ENCODE assay signal across 15 cellular contexts in the genomic region with DNA sequence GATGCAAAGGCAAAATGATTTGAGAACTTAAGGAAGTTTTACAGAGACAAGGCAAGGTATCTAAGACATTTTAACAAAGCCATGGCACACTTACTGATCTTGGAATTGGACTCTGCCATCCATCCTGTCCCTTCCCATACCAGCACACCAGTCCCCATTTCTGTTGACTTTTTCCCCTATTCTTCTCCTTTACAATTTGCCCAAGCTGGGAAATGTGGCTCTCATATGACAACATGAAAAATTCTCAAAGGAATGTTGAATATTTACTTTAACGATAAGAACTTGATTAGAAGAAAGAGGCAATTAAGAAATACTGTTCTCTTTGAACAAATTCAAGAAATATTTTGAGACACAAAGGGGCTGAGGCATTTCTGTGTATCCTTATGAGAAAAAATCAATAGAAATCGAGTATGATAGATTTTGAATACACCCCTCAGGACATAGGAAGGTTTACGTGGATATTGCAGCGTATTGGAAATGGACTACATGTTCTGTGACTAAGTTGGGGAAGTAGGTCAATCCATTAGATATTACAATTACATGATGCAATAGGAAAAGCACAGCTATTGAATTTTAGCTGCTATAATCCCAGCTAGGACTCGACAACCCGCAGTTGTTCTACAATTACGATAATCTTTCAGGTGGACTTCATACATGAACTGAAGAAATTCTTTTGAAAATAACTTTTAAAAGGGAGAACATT.
DNase-seq lines count a peak whose midpoint lies in the region; ATAC-seq and TF ChIP-seq lines count a peak whose summit lies in the region.
"Had no signal": no experiment of that assay in that cellular context is flagged by ENCODE, and none has a peak within 500 bp of the region (broad histone marks: within the 10 kb centered on the region; RNA-seq: fewer than 3 reads in every experiment).

No MANE protein-coding gene starts in this region.

- TF ChIP-seq CTCF in brain microvascular endothelial cell (IDR thresholded peaks at IDR 0.05; ENCODE audit: low read depth, low read length, missing control alignments) = no peak
- no peak for TF ChIP-seq CTCF in psoas muscle (IDR thresholded peaks at IDR 0.05)

- no peak for DNase-seq in brain microvascular endothelial cell
- no peak for DNase-seq in left cardiac atrium
- DNase-seq in psoas muscle = no peak
- DNase-seq in aorta = no peak
- DNase-seq in trophoblast cell = no peak
- DNase-seq: activated CD4-positive, alpha-beta T cell treated with anti-CD3 and anti-CD28 coated beads, Interleukin-2, amount 50 U/mL, for 48 hours; effector memory CD4-positive, alpha-beta T cell; Karpas-422; NCI-H2029; NCI-H774; occipital lobe; SHP77 treated with DMSO at 0.1 percent for 48 hours; stimulated activated CD4-positive, alpha-beta T cell treated with anti-CD3 and anti-CD28 coated beads, Interleukin-2, amount 100 ng/mL, for 24 hours had no signal

- H4K12ac ChIP-seq in trophoblast cell (ENCODE audit: low read depth, low read length) = no peak overlapping the region

- no peaks in the 10 kb centered on the region for H3K79me2 ChIP-seq in trophoblast cell (ENCODE audit: control insufficient read depth, insufficient read depth, low read length, poor library complexity)

- WGBS in psoas muscle, 3 donors = 42 to 67% (median 46%) methylated on average over 7 of the region's 7 CpGs
- WGBS in aorta, 2 donors = 3 to 7% methylated on average over 7 of the region's 7 CpGs
- WGBS in trophoblast cell (ENCODE audit: extremely low coverage, insufficient coverage, insufficient read length) = no CpG with 5 or more reads among the region's 7 CpGs

- H3K14ac ChIP-seq in trophoblast cell (ENCODE audit: low read length) = no peak overlapping the region

- no peak overlapping the region for H3K4me2 ChIP-seq in trophoblast cell (ENCODE audit: low read length)

- no peak overlapping the region for H3K9ac ChIP-seq in trophoblast cell (ENCODE audit: low read length)

- H4K8ac ChIP-seq in trophoblast cell (ENCODE audit: low read depth, low read length) = no peak overlapping the region

- H3K9me3 ChIP-seq in psoas muscle = no peaks in the 10 kb centered on the region
- no peaks in the 10 kb centered on the region for H3K9me3 ChIP-seq in aorta (ENCODE audit: control insufficient read depth, low read length)
- H3K9me3 ChIP-seq in trophoblast cell (ENCODE audit: insufficient read depth, low read depth, low read length) = no peaks in the 10 kb centered on the region

- intact Hi-C loops in left cardiac atrium (cut with DNase I) (loop anchor here in 1 of 2 donors (5.0 kb wide), 1 partner anchor 111 kb away; no protein-coding TSS in a partner anchor), psoas muscle (cut with DNase I) (no loop called here), aorta (cut with DNase I) (loop anchor here in 1 of 2 donors (5.0 kb wide), 2 partner anchors 101 to 201 kb away; a partner anchor contains a TSS)

- no peak overlapping the region for H2BK5ac ChIP-seq in trophoblast cell (ENCODE audit: low read depth, low read length, poor library complexity)

- H4K91ac ChIP-seq in trophoblast cell (ENCODE audit: low read depth, low read length) = no peak overlapping the region

- no peak overlapping the region for H2AFZ ChIP-seq in trophoblast cell (ENCODE audit: insufficient read depth, low read length, poor library complexity)

- no peak overlapping the region for H2BK120ac ChIP-seq in trophoblast cell (ENCODE audit: insufficient read depth, low read length, poor library complexity)

- peak overlapping the region; percentile 28 for H3K27ac ChIP-seq in brain microvascular endothelial cell
- H3K27ac ChIP-seq in psoas muscle = peak overlapping the region; percentile 3
- H3K27ac ChIP-seq in aorta (ENCODE audit: low read depth in 1 of 2, low read length in 2 of 2) = peak overlapping the region; percentile 63 to 67
- H3K27ac ChIP-seq in trophoblast cell (ENCODE audit: low read depth, low read length) = no peak overlapping the region

- no peak overlapping the region for H3K4me3 ChIP-seq in brain microvascular endothelial cell (ENCODE audit: low read depth, low read length)
- no peak overlapping the region for H3K4me3 ChIP-seq in psoas muscle
- H3K4me3 ChIP-seq in aorta (ENCODE audit: low read length in 2 of 2) = no peak overlapping the region
- no peak overlapping the region for H3K4me3 ChIP-seq in trophoblast cell (ENCODE audit: low read depth, low read length)

- H2BK12ac ChIP-seq in trophoblast cell (ENCODE audit: low read length) = no peak overlapping the region

- H3K23ac ChIP-seq in trophoblast cell (ENCODE audit: low read length) = no peak overlapping the region

- no peaks in the 10 kb centered on the region for H3K4me1 ChIP-seq in psoas muscle
- peaks cover 4 to 9% of the 10 kb centered on the region in 2 donors for H3K4me1 ChIP-seq in aorta (ENCODE audit: control insufficient read depth in 1 of 2, insufficient read depth in 2 of 2, low read length in 2 of 2)
- H3K4me1 ChIP-seq in trophoblast cell (ENCODE audit: control insufficient read depth in 1 of 2, insufficient read depth in 2 of 2, low read length in 2 of 2) = no peaks in the 10 kb centered on the region

- H3K79me1 ChIP-seq in trophoblast cell (ENCODE audit: low read length) = no peaks in the 10 kb centered on the region

- ATAC-seq in left cardiac atrium (peak; percentile 41 to 55), psoas muscle (peak; percentile 21 to 84 (median 72)), aorta (ENCODE audit: low FRiP score) (peak; percentile 71), GM21737 (IDR thresholded peaks at IDR 0.05; ENCODE audit: unreplicated experiment) (no peak), GM18511 (IDR thresholded peaks at IDR 0.05; ENCODE audit: unreplicated experiment) (no peak)

- no peak overlapping the region for H3K4ac ChIP-seq in trophoblast cell (ENCODE audit: low read depth, low read length)

- in situ Hi-C loops in brain microvascular endothelial cell (cut with HindIII; ENCODE audit: low pct_ligation_motif_present, low sequenced_read_pairs) = no loop called here

- H3K36me3 ChIP-seq in brain microvascular endothelial cell (replicated peaks) = no peaks in the 10 kb centered on the region
- no peaks in the 10 kb centered on the region for H3K36me3 ChIP-seq in psoas muscle (ENCODE audit: insufficient read depth in 1 of 2, low read depth in 1 of 2)
- H3K36me3 ChIP-seq in aorta (ENCODE audit: control insufficient read depth in 1 of 2, insufficient read depth in 2 of 2, low read length in 1 of 2) = no peaks in the 10 kb centered on the region
- no peaks in the 10 kb centered on the region for H3K36me3 ChIP-seq in trophoblast cell (ENCODE audit: control insufficient read depth in 1 of 2, insufficient read depth in 2 of 2, low read length in 2 of 2)

- H3K27me3 ChIP-seq in brain microvascular endothelial cell (replicated peaks) (no peaks in the 10 kb centered on the region), psoas muscle (ENCODE audit: insufficient read depth in 3 of 3, low read length in 2 of 3) (no peaks in the 10 kb centered on the region), aorta (ENCODE audit: control insufficient read depth in 1 of 2, insufficient read depth in 2 of 2, low read length in 1 of 2) (no peaks in the 10 kb centered on the region), trophoblast cell (ENCODE audit: insufficient read depth, low read length) (no peaks in the 10 kb centered on the region)

- H3K18ac ChIP-seq in trophoblast cell (ENCODE audit: low read length) = no peak overlapping the region

- H2AK5ac ChIP-seq in trophoblast cell (ENCODE audit: low read length) = no peak overlapping the region

Comparison
In these comparisons a context has a peak if more than half of its experiments do, and no peak if none do; other contexts are left out.
1. ATAC-seq: peak in left cardiac atrium (2 of 2), psoas muscle (4 of 4) and aorta (single experiment); none in GM21737 (single experiment) and GM18511 (single experiment).